ENCODE assay signal across 8 cellular contexts in genomic region chr22:39308614-39309363, GRCh38. TPM values are rescaled to one million over a fixed set of nuclear protein-coding genes. Genes with fewer than 3 reads are reported as not detected.
DNase-seq lines count a peak whose midpoint lies in the region; ATAC-seq and TF ChIP-seq lines count a peak whose summit lies in the region.

No MANE protein-coding gene starts in this region.

- no peaks in the 10 kb centered on the region for H3K9me3 Mint-ChIP-seq in activated CD8-positive, alpha-beta T cell treated with anti-CD3 and anti-CD28 coated beads, Interleukin-2, amount 10 ng/mL, durations not matched to agents 7 days and 5 days (ENCODE audit: insufficient read depth)

- 55 to 73% methylated on average over 24 of the region's 24 CpGs for WGBS in sigmoid colon, 2 donors

- H3K4me1 Mint-ChIP-seq in activated CD8-positive, alpha-beta T cell treated with anti-CD3 and anti-CD28 coated beads, Interleukin-2, amount 10 ng/mL, durations not matched to agents 7 days and 5 days (ENCODE audit: low read depth): peaks cover 23% of the 10 kb centered on the region

- TF ChIP-seq POLR2A in sigmoid colon (IDR thresholded peaks at IDR 0.05): no peak

- H3K27me3 ChIP-seq in SJCRH30 (no peaks in the 10 kb centered on the region), sigmoid colon (no peaks in the 10 kb centered on the region)

- ATAC-seq in activated CD8-positive, alpha-beta T cell treated with anti-CD3 and anti-CD28 coated beads, Interleukin-2, amount 10 ng/mL, durations not matched to agents 7 days and 5 days: no peak

- H3K9me3 ChIP-seq in SJCRH30 (replicated peaks): no peaks in the 10 kb centered on the region
- H3K9me3 ChIP-seq in sigmoid colon: no peaks in the 10 kb centered on the region

- in situ Hi-C loops in GM13976 (cut with MboI; ENCODE audit: low sequenced_read_pairs, unreplicated experiment): loop anchor here (25.0 kb wide), 1 partner anchor 296 kb away; the partner anchor contains the start of genes APOBEC3C and APOBEC3D

- TF ChIP-seq EP300 in sigmoid colon (IDR thresholded peaks at IDR 0.05): no peak

- TF ChIP-seq CTCF in GM13976 (IDR thresholded peaks at IDR 0.05; ENCODE audit: borderline replicate concordance, control extremely low read depth, extremely low read depth, insufficient read depth, missing control alignments): peak; percentile 0
- TF ChIP-seq CTCF in fibroblast of villous mesenchyme (IDR thresholded peaks at IDR 0.05; ENCODE audit: insufficient read depth, low read depth, low read length): peak; percentile 15
- no peak for TF ChIP-seq CTCF in sigmoid colon (IDR thresholded peaks at IDR 0.05)

- no peak overlapping the region for H3K27ac Mint-ChIP-seq in activated CD8-positive, alpha-beta T cell treated with anti-CD3 and anti-CD28 coated beads, Interleukin-2, amount 10 ng/mL, durations not matched to agents 7 days and 5 days

- peaks cover 25% of the 10 kb centered on the region for H3K36me3 ChIP-seq in SJCRH30
- H3K36me3 ChIP-seq in sigmoid colon: peaks cover 21 to 25% (median 22%) of the 10 kb centered on the region in 4 donors

- H3K27ac ChIP-seq in SJCRH30 (peak overlapping the region; percentile 34), sigmoid colon (peak overlapping the region; percentile 74 to 82 (median 78))

- intact Hi-C loops in sigmoid colon (cut with DNase I): no loop called here

- DNase-seq in GM13976 (ENCODE audit: low spot score) (no peak), SJCRH30 (peak; percentile 61 to 63), fibroblast of villous mesenchyme (ENCODE audit: low read depth) (peak; percentile 95), sigmoid colon (peak; percentile 89), HuH-7 (ENCODE audit: low spot score) (no peak)
- no peak for DNase-seq in activated naive CD4-positive, alpha-beta T cell (lab: John Stamatoyannopoulos, UW)
- no peak for DNase-seq in activated effector memory CD4-positive, alpha-beta T cell treated with Interleukin-2 at 50 U/mL for 16 hours
- no peak for DNase-seq in activated CD8-positive, alpha-beta T cell treated with anti-CD3 and anti-CD28 coated beads, Interleukin-2, amount 10 ng/mL, durations not matched to agents 7 days and 5 days

- H3K27me3 Mint-ChIP-seq in activated CD8-positive, alpha-beta T cell treated with anti-CD3 and anti-CD28 coated beads, Interleukin-2, amount 10 ng/mL, durations not matched to agents 7 days and 5 days (ENCODE audit: low read depth): no peaks in the 10 kb centered on the region

- H3K4me3 ChIP-seq in SJCRH30: no peak overlapping the region
- H3K4me3 ChIP-seq in fibroblast of villous mesenchyme (ENCODE audit: low read depth, low read length): peak overlapping the region; percentile 36
- peak overlapping the region in 3 of 4 donors; percentile 20 to 35 (median 26) for H3K4me3 ChIP-seq in sigmoid colon

- POLR2A ChIA-PET in activated CD8-positive, alpha-beta T cell treated with anti-CD3 and anti-CD28 coated beads, Interleukin-2, amount 10 ng/mL, durations not matched to agents 7 days and 5 days (lab: Charles Lee): interaction anchor here (0.6 to 1.1 kb wide), 2 partner anchors 9 to 1068 kb away, joined by 3 read pairs; no protein-coding TSS in a partner anchor

- H3K36me3 Mint-ChIP-seq in activated CD8-positive, alpha-beta T cell treated with anti-CD3 and anti-CD28 coated beads, Interleukin-2, amount 10 ng/mL, durations not matched to agents 7 days and 5 days (ENCODE audit: low read depth): peaks cover 24% of the 10 kb centered on the region

- H3K4me1 ChIP-seq in SJCRH30 (peaks cover 13% of the 10 kb centered on the region; the same call in 1 of the 2 replicates), sigmoid colon (peaks cover 0 to 22% (median 17%) of the 10 kb centered on the region in 4 donors)

- H3K4me3 Mint-ChIP-seq in activated CD8-positive, alpha-beta T cell treated with anti-CD3 and anti-CD28 coated beads, Interleukin-2, amount 10 ng/mL, durations not matched to agents 7 days and 5 days: no peak overlapping the region

- CTCF ChIA-PET in activated CD8-positive, alpha-beta T cell treated with anti-CD3 and anti-CD28 coated beads, Interleukin-2, amount 10 ng/mL, durations not matched to agents 7 days and 5 days (lab: Charles Lee): interaction anchor here (1.0 to 4.6 kb wide), 5 partner anchors 11 to 304 kb away, joined by 3 to 129 read pairs (median 3); partner anchors contain the start of gene RPL3

RNA-seq across cellular contexts. Expression of gene RPL3, which starts 10.6 kb away (rescaled TPM):
- total RNA-seq in SJCRH30 (2014; rRNA removed; shearing (Covaris generic)): 1,999 and 2,056 TPM in 2 replicates
- total RNA-seq in fibroblast of villous mesenchyme (1,795 and 1,805 TPM in 2 replicates), sigmoid colon (1,000 to 10,000 TPM; 1,532 to 2,212 (median 2,076) TPM)
- 1,000 to 10,000 TPM; 2,602 to 4,917 (median 3,303) TPM for polyA plus RNA-seq in sigmoid colon
- total RNA-seq in activated CD8-positive, alpha-beta T cell treated with anti-CD3 and anti-CD28 coated beads, Interleukin-2, amount 10 ng/mL, durations not matched to agents 7 days and 5 days: 1,000 to 10,000 TPM; 1,693 to 1,717 TPM

RNA-seq across cellular contexts. Expression of gene SYNGR1, which starts 41.0 kb away (rescaled TPM):
- 3.2 and 4.0 TPM in 2 replicates for total RNA-seq in SJCRH30 (2014; rRNA removed; shearing (Covaris generic))
- total RNA-seq in fibroblast of villous mesenchyme: 8.6 and 12.2 TPM in 2 replicates
- total RNA-seq in sigmoid colon: 10 to 100 TPM; 14.5 to 29.4 (median 20.2) TPM
- polyA plus RNA-seq in sigmoid colon: 1 to 10 TPM in 2 of 3 donors, under 1 TPM in 1; 0.69 to 8.4 (median 7.5) TPM
- under 1 TPM; 0.24 to 0.37 TPM for total RNA-seq in activated CD8-positive, alpha-beta T cell treated with anti-CD3 and anti-CD28 coated beads, Interleukin-2, amount 10 ng/mL, durations not matched to agents 7 days and 5 days

Comparison
In these comparisons a context has a peak if more than half of its experiments do, and no peak if none do; other contexts are left out.
1. DNase-seq: peak in SJCRH30 (2 of 2), fibroblast of villous mesenchyme (single experiment) and sigmoid colon (single experiment); none in GM13976 (single experiment), HuH-7 (single experiment), activated naive CD4-positive, alpha-beta T cell (0 of 4), activated effector memory CD4-positive, alpha-beta T cell treated with Interleukin-2 at 50 U/mL for 16 hours (single experiment) and activated CD8-positive, alpha-beta T cell treated with anti-CD3 and anti-CD28 coated beads, Interleukin-2, amount 10 ng/mL, durations not matched to agents 7 days and 5 days (single experiment).
2. CTCF ChIP-seq: peak in GM13976 (single experiment) and fibroblast of villous mesenchyme (single experiment); none in sigmoid colon (0 of 4).